Comparison of ENCODE assay signal across 22 cellular contexts in the genomic region with DNA sequence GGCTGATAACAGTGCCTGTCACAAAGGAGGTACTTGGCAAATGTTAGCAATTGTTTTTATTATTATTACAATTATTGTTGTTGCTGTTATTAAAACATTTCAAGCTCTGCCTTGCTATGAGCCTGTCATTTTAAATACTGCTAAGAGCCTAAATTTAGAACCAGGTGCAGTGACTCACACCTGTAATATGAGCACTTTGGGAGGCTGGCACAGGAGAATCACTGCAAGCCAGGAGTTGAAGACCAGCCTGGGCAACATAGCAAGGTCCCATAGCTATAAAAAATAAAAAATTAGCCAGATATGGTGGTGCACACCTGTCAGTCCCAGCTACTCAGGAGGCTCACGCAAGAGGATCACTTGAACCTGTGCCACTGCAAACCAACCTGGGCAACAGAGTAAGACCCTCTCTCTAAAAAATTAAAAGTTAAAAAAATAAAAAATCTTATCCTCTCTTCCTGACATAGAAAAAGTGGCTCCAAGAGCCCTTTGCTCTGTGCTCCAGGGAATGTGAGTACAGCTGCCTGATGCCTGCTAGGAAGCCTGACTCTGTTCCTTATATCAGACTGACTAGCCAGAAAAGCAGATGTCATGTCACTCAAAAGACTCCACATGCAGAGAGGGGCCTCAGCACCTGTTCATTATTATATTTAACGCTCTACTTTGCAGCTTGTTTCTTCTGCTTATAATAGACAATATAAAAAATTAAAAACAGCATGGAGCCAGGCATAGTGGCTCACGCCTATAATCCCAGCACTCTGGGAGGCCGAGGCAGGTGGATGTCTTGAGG.
"Had no signal": no experiment of that assay in that cellular context is flagged by ENCODE, and none has a peak within 500 bp of the region (broad histone marks: within the 10 kb centered on the region; RNA-seq: fewer than 3 reads in every experiment).

No MANE protein-coding gene starts in this region.

- H3K27me3 ChIP-seq: brain microvascular endothelial cell, MG63 had no signal

- H3K27ac ChIP-seq: brain microvascular endothelial cell, PC-9 had no signal

- H3K4me3 ChIP-seq: MG63, PC-9 had no signal

- ATAC-seq: activated CD8-positive, alpha-beta T cell treated with anti-CD3 and anti-CD28 coated beads for 36 hours; activated T-cell treated with anti-CD3 and anti-CD28 coated beads, Interleukin-2, amount 50 U/mL, for 72 hours; T-helper 17 cell had no signal

- H2AFZ ChIP-seq: PC-9 had no signal

- H3K36me3 ChIP-seq: brain microvascular endothelial cell, MG63 had no signal

- DNase-seq: activated B cell treated with CpG ODN at 0.5 μM for 24 hours; activated CD4-positive, alpha-beta T cell treated with anti-CD3 and anti-CD28 coated beads, Interleukin-2, amount 50 U/mL, for 1 hour; activated CD8-positive, alpha-beta memory T cell treated with anti-CD3 and anti-CD28 coated beads, Interleukin-2, amount 50 U/mL, for 4 hours; activated CD8-positive, alpha-beta T cell treated with anti-CD3 and anti-CD28 coated beads for 36 hours; activated gamma-delta T cell treated with Interleukin-2 at 50 U/mL for 16 hours; activated naive CD4-positive, alpha-beta T cell treated with anti-CD3 and anti-CD28 coated beads, Interleukin-2, amount 10 ng/mL, durations not matched to agents 7 days and 5 days; activated naive CD8-positive, alpha-beta T cell treated with anti-CD3 and anti-CD28 coated beads for 36 hours; activated T-cell treated with anti-CD3 and anti-CD28 coated beads, Interleukin-2, amount 50 U/mL, for 72 hours; brain microvascular endothelial cell; KG1; MG63; MV-4-11; NCI-H1092 treated with DMSO at 0.1 percent for 48 hours; NCI-H1417 treated with DMSO at 0.1 percent for 48 hours; NCI-H1694; NCI-H2029; NCI-H2107; NCI-H446; SHP77 treated with DMSO at 0.1 percent for 48 hours; T-helper 17 cell; T-helper 9 cell had no signal

- H3K9me3 ChIP-seq: MG63 had no signal

- H3K4me2 ChIP-seq: PC-9 had no signal
